ENCODE assay signal across 26 cellular contexts in genomic region chr4:107885865-107886264, GRCh38.
"Had no signal": no experiment of that assay in that cellular context is flagged by ENCODE, and none has a peak within 500 bp of the region (broad histone marks: within the 10 kb centered on the region; RNA-seq: fewer than 3 reads in every experiment).

No MANE protein-coding gene starts in this region.

- H3K9me3 ChIP-seq: gastrocnemius medialis, neutrophil, right lobe of liver, suprapubic skin, vagina had no signal

- H3K4me1 ChIP-seq: gastrocnemius medialis, lower lobe of right lung, parathyroid adenoma, right lobe of liver, transverse colon, vagina had no signal

- H3K4me3 ChIP-seq: dorsolateral prefrontal cortex, gastrocnemius medialis, lower lobe of right lung, right lobe of liver, smooth muscle cell, suprapubic skin, transverse colon, vagina had no signal

- H2AFZ ChIP-seq: parathyroid adenoma had no signal

- H3K4me3 Mint-ChIP-seq: memory B cell; natural killer cell treated with Interleukin-12 subunit alpha and Interleukin-12 subunit beta and Interleukin-15 and Interleukin-18, amount 100 ng/mL, for 72 hours; neural crest cell; stimulated activated naive CD8-positive, alpha-beta T cell treated with anti-CD3 and anti-CD28 coated beads, Interleukin-15, amount 100 ng/mL, for 72 hours had no signal

- H3K36me3 Mint-ChIP-seq: memory B cell; natural killer cell treated with Interleukin-12 subunit alpha and Interleukin-12 subunit beta and Interleukin-15 and Interleukin-18, amount 100 ng/mL, for 72 hours had no signal

- H3K27ac Mint-ChIP-seq: memory B cell; natural killer cell treated with Interleukin-12 subunit alpha and Interleukin-12 subunit beta and Interleukin-15 and Interleukin-18, amount 100 ng/mL, for 72 hours; progenitor cell of endocrine pancreas; stimulated activated naive CD8-positive, alpha-beta T cell treated with anti-CD3 and anti-CD28 coated beads, Interleukin-15, amount 100 ng/mL, for 72 hours had no signal

- H3K9ac ChIP-seq: parathyroid adenoma had no signal

- DNase-seq: cortex of kidney; dorsolateral prefrontal cortex; effector CD4-positive, alpha-beta T cell; erythroblast; gastrocnemius medialis; head of caudate nucleus; left ventricle myocardium superior; lower lobe of right lung; right lobe of liver; stimulated activated CD4-positive, alpha-beta T cell treated with anti-CD3 and anti-CD28 coated beads, Interleukin-12 subunit alpha, Interleukin-12 subunit beta, amount 100 ng/mL, for 4 hours; stimulated activated CD4-positive, alpha-beta T cell treated with anti-CD3 and anti-CD28 coated beads, Interleukin-1b, Interleukin-23, amount 100 ng/mL, for 48 hours; stimulated activated CD4-positive, alpha-beta T cell treated with anti-CD3 and anti-CD28 coated beads, Interleukin-4, amount 100 ng/mL, for 1 hour; stimulated activated CD8-positive, alpha-beta memory T cell treated with anti-CD3 and anti-CD28 coated beads, Interleukin-4, amount 100 ng/mL, for 48 hours; stimulated activated naive CD4-positive, alpha-beta T cell; stimulated activated naive CD8-positive, alpha-beta T cell treated with anti-CD3 and anti-CD28 coated beads, Interleukin-15, amount 100 ng/mL, for 72 hours; transverse colon had no signal

- FAIRE-seq: keratinocyte had no signal

- H3K27me3 Mint-ChIP-seq: memory B cell, progenitor cell of endocrine pancreas had no signal

- H3K27ac ChIP-seq: dorsolateral prefrontal cortex, gastrocnemius medialis, lower lobe of right lung, neutrophil, parathyroid adenoma, right lobe of liver, suprapubic skin, transverse colon, vagina had no signal

- H3K9me3 Mint-ChIP-seq: memory B cell; natural killer cell treated with Interleukin-12 subunit alpha and Interleukin-12 subunit beta and Interleukin-15 and Interleukin-18, amount 100 ng/mL, for 72 hours; stimulated activated naive CD8-positive, alpha-beta T cell treated with anti-CD3 and anti-CD28 coated beads, Interleukin-15, amount 100 ng/mL, for 72 hours had no signal

- H3K79me2 ChIP-seq: parathyroid adenoma had no signal

- ATAC-seq: gastrocnemius medialis; left ventricle myocardium superior; natural killer cell treated with Interleukin-12 subunit alpha and Interleukin-12 subunit beta and Interleukin-15 and Interleukin-18, amount 100 ng/mL, for 72 hours; right lobe of liver; stimulated activated naive CD8-positive, alpha-beta T cell treated with anti-CD3 and anti-CD28 coated beads, Interleukin-15, amount 100 ng/mL, for 72 hours had no signal

- H3K27me3 ChIP-seq: dorsolateral prefrontal cortex, gastrocnemius medialis, neutrophil, right lobe of liver, suprapubic skin, transverse colon, vagina had no signal

- H3K4me2 ChIP-seq: smooth muscle cell had no signal

- H3K4me1 Mint-ChIP-seq: memory B cell; neural crest cell; stimulated activated naive CD8-positive, alpha-beta T cell treated with anti-CD3 and anti-CD28 coated beads, Interleukin-15, amount 100 ng/mL, for 72 hours had no signal

- H3K36me3 ChIP-seq: gastrocnemius medialis, lower lobe of right lung, neutrophil, right lobe of liver, suprapubic skin, transverse colon, vagina had no signal
